ENCODE assay signal across 1 cellular context in genomic region chr3:71245052-71245488, GRCh38.
A peak's percentile ranks its signal among the peaks of the same experiment; 100 is the strongest.
TF ChIP-seq lines count a peak whose summit lies in the region.

No MANE protein-coding gene starts in this region.

TF ChIP-seq in HepG2, 621 proteins besides CTCF, POLR2A, EP300 and RAD21 (continued from another document):
- TF ChIP-seq ZBTB49 (CRISPR knock-in tag; IDR thresholded peaks at IDR 0.05; ENCODE audit: borderline replicate concordance) (no peak), ERF (CRISPR knock-in tag; IDR thresholded peaks at IDR 0.05) (peak; percentile 42; the same call in 1 of the 2 replicates), FOXP4 (CRISPR knock-in tag; IDR thresholded peaks at IDR 0.05) (peak; percentile 94)
